Comparison of ENCODE assay signal across 27 cellular contexts in genomic region chr5:159725475-159725874, GRCh38.
"Had no signal": no experiment of that assay in that cellular context is flagged by ENCODE, and none has a peak within 500 bp of the region (broad histone marks: within the 10 kb centered on the region; RNA-seq: fewer than 3 reads in every experiment).

No MANE protein-coding gene starts in this region.

- H3K36me3 ChIP-seq: gastroesophageal sphincter, heart left ventricle, neutrophil, pancreas, stomach, thyroid gland, vagina had no signal

- H3K27ac Mint-ChIP-seq: naive thymus-derived CD4-positive, alpha-beta T cell; stimulated activated effector memory CD8-positive, alpha-beta T cell treated with anti-CD3 and anti-CD28 coated beads, Interleukin-12 subunit alpha, Interleukin-12 subunit beta, amount 100 ng/mL, for 72 hours had no signal

- H3K4me3 Mint-ChIP-seq: naive thymus-derived CD4-positive, alpha-beta T cell; stimulated activated effector memory CD8-positive, alpha-beta T cell treated with anti-CD3 and anti-CD28 coated beads, Interleukin-12 subunit alpha, Interleukin-12 subunit beta, amount 100 ng/mL, for 72 hours had no signal

- H3K27ac ChIP-seq: dorsolateral prefrontal cortex, epithelial cell of prostate, foreskin keratinocyte, gastroesophageal sphincter, heart left ventricle, hepatocyte, neutrophil, pancreas, stomach, thyroid gland, vagina had no signal

- H3K4me1 ChIP-seq: foreskin keratinocyte, gastroesophageal sphincter, heart left ventricle, pancreas, stomach, thyroid gland, vagina had no signal

- FAIRE-seq: colon, kidney, pancreas had no signal

- ATAC-seq: esophagus mucosa; foreskin keratinocyte; gastroesophageal sphincter; heart left ventricle; left lobe of liver; naive thymus-derived CD4-positive, alpha-beta T cell; pancreas; sciatic nerve; stimulated activated effector memory CD8-positive, alpha-beta T cell treated with anti-CD3 and anti-CD28 coated beads, Interleukin-12 subunit alpha, Interleukin-12 subunit beta, amount 100 ng/mL, for 72 hours had no signal

- H3K4me2 ChIP-seq: hepatocyte, smooth muscle cell had no signal

- H3K79me2 ChIP-seq: hepatocyte had no signal

- H3K4me1 Mint-ChIP-seq: naive thymus-derived CD4-positive, alpha-beta T cell; stimulated activated effector memory CD8-positive, alpha-beta T cell treated with anti-CD3 and anti-CD28 coated beads, Interleukin-12 subunit alpha, Interleukin-12 subunit beta, amount 100 ng/mL, for 72 hours had no signal

- H3K9me3 ChIP-seq: gastroesophageal sphincter, heart left ventricle, neutrophil, pancreas, stomach, thyroid gland, vagina had no signal

- H2AFZ ChIP-seq: hepatocyte had no signal

- H3K4me3 ChIP-seq: dorsolateral prefrontal cortex, gastroesophageal sphincter, heart left ventricle, hepatocyte, lung, pancreas, smooth muscle cell, stomach, thyroid gland, vagina had no signal

- H3K9me3 Mint-ChIP-seq: stimulated activated effector memory CD8-positive, alpha-beta T cell treated with anti-CD3 and anti-CD28 coated beads, Interleukin-12 subunit alpha, Interleukin-12 subunit beta, amount 100 ng/mL, for 72 hours had no signal

- H3K36me3 Mint-ChIP-seq: naive thymus-derived CD4-positive, alpha-beta T cell; stimulated activated effector memory CD8-positive, alpha-beta T cell treated with anti-CD3 and anti-CD28 coated beads, Interleukin-12 subunit alpha, Interleukin-12 subunit beta, amount 100 ng/mL, for 72 hours had no signal

- DNase-seq: dorsolateral prefrontal cortex; effector CD4-positive, alpha-beta T cell; foreskin keratinocyte; heart left ventricle; kidney; mesenchymal stem cell; midbrain; naive thymus-derived CD4-positive, alpha-beta T cell; pancreas; stimulated activated CD4-positive, alpha-beta T cell treated with anti-CD3 and anti-CD28 coated beads, Interleukin-2, amount 100 ng/mL, for 24 hours; stimulated activated CD4-positive, alpha-beta T cell treated with anti-CD3 and anti-CD28 coated beads, Interleukin-4, amount 100 ng/mL, for 24 hours; stimulated activated naive CD4-positive, alpha-beta T cell treated with Interleukin-2 at 50 U/mL for 16 hours; stomach; trophoblast cell had no signal

- H3K27me3 ChIP-seq: dorsolateral prefrontal cortex, pancreas, stomach, thyroid gland, vagina had no signal
